19 cellular contexts compared by ENCODE assay signal in genomic region chr12:77830952-77831351, GRCh38. TPM values are rescaled to one million over a fixed set of nuclear protein-coding genes. Genes with fewer than 3 reads are reported as not detected.
DNase-seq lines count a peak whose midpoint lies in the region; ATAC-seq, FAIRE-seq and TF ChIP-seq lines count a peak whose summit lies in the region.
"Had no signal": no experiment of that assay in that cellular context is flagged by ENCODE, and none has a peak within 500 bp of the region (broad histone marks: within the 10 kb centered on the region; RNA-seq: fewer than 3 reads in every experiment).

No MANE protein-coding gene starts in this region.

- POLR2A ChIA-PET in endothelial cell of umbilical vein (lab: Charles Lee) = interaction anchor here (0.7 to 1.4 kb wide), 2 partner anchors 17 to 1748 kb away, joined by 3 to 5 read pairs; no protein-coding TSS in a partner anchor

- no peak for DNase-seq in endothelial cell of umbilical vein (ENCODE audit: low read depth, low spot score)
- DNase-seq in LoVo (ENCODE audit: low spot score) = no peak
- DNase-seq in Peyer's patch = no peak
- DNase-seq: activated CD8-positive, alpha-beta T cell treated with anti-CD3 and anti-CD28 coated beads for 36 hours; activated naive CD8-positive, alpha-beta T cell treated with anti-CD3 and anti-CD28 coated beads, Interleukin-2, amount 10 ng/mL, durations not matched to agents 7 days and 5 days; activated T-cell treated with anti-CD3 and anti-CD28 coated beads, Interleukin-2, amount 50 U/mL, for 48 hours; COR-L47; endodermal cell; mammary epithelial cell; NCI-H187; SHP77 had no signal

- CTCF ChIA-PET in endothelial cell of umbilical vein (lab: Charles Lee) = interaction anchor here (0.8 to 2.6 kb wide), 18 partner anchors 10 to 109 kb away, joined by 3 to 52 read pairs (median 5); no protein-coding TSS in a partner anchor

- H3K9ac ChIP-seq in OCI-LY1 (ENCODE audit: low read length) = peak overlapping the region; percentile 20; the same call in 1 of the 2 replicates
- peak overlapping the region; percentile 7 for H3K9ac ChIP-seq in endothelial cell of umbilical vein (replicated peaks; ENCODE audit: extremely low read depth, insufficient read depth, low read length)
- H3K9ac ChIP-seq in subcutaneous abdominal adipose tissue (ENCODE audit: low read length in 5 of 5) = peak overlapping the region in 2 of 5 donors; percentile 20 to 51

- peak overlapping the region; percentile 52 for H3K4me2 ChIP-seq in OCI-LY1 (ENCODE audit: low read length)
- peak overlapping the region; percentile 51 for H3K4me2 ChIP-seq in endothelial cell of umbilical vein (ENCODE audit: insufficient read depth, low read length)

- H3K27ac ChIP-seq in OCI-LY1 (ENCODE audit: low read depth, low read length, poor library complexity, severe bottlenecking) = peak overlapping the region; percentile 68
- peak overlapping the region; percentile 46 for H3K27ac ChIP-seq in endothelial cell of umbilical vein (ENCODE audit: insufficient read depth, low read depth, low read length)
- peak overlapping the region; percentile 18 for H3K27ac ChIP-seq in mesodermal cell (ENCODE audit: low read depth, low read length, severe bottlenecking)
- peak overlapping the region; percentile 52 for H3K27ac ChIP-seq in subcutaneous abdominal adipose tissue (ENCODE audit: low read depth, low read length)
- peak overlapping the region in 1 of 4 donors; percentile 8 for H3K27ac ChIP-seq in Peyer's patch

- dilution Hi-C loops in endothelial cell of umbilical vein (cut with MboI; ENCODE audit: extremely low pct_ligation_motif_present, low sequenced_read_pairs) = no loop called here

- no peak for FAIRE-seq in endothelial cell of umbilical vein (lab: Jason Lieb, UNC)
- FAIRE-seq: frontal cortex had no signal

- no peaks in the 10 kb centered on the region for H3F3A ChIP-seq in OCI-LY1 (ENCODE audit: insufficient read depth, low read length)

- intact Hi-C loops in endothelial cell of umbilical vein (cut with micrococcal nuclease) = loop anchor here (1.0 to 10.0 kb wide), 6 partner anchors 17 to 616 kb away; no protein-coding TSS in a partner anchor

- H3K9me3 ChIP-seq in OCI-LY1 (ENCODE audit: low read length) (no peaks in the 10 kb centered on the region), endothelial cell of umbilical vein (replicated peaks; ENCODE audit: control insufficient read depth, insufficient read depth, low read length) (no peaks in the 10 kb centered on the region), mesodermal cell (ENCODE audit: control insufficient read depth, low read length) (no peaks in the 10 kb centered on the region), subcutaneous abdominal adipose tissue (ENCODE audit: control insufficient read depth in 5 of 5, low read length in 5 of 5) (no peaks in the 10 kb centered on the region), Peyer's patch (no peaks in the 10 kb centered on the region)

- H3K36me3 ChIP-seq in OCI-LY1 (ENCODE audit: insufficient read depth, low read length) (no peaks in the 10 kb centered on the region), endothelial cell of umbilical vein (ENCODE audit: control insufficient read depth in 2 of 2, extremely low read depth in 1 of 2, insufficient read depth in 2 of 2, low read length in 2 of 2) (no peaks in the 10 kb centered on the region), mesodermal cell (ENCODE audit: control insufficient read depth, insufficient read depth, low read length) (no peaks in the 10 kb centered on the region), subcutaneous abdominal adipose tissue (ENCODE audit: control insufficient read depth in 5 of 5, insufficient read depth in 5 of 5, low read length in 5 of 5) (no peaks in the 10 kb centered on the region), Peyer's patch (no peaks in the 10 kb centered on the region)

- H3K4me3 ChIP-seq in OCI-LY1 (ENCODE audit: low read depth, low read length, poor library complexity, severe bottlenecking) (no peak overlapping the region), endothelial cell of umbilical vein (replicated peaks in 1 of 3; ENCODE audit: insufficient read depth in 1 of 3, low read depth in 1 of 3, low read length in 3 of 3) (peak overlapping the region in 1 of 3 experiments; percentile 25), mesodermal cell (ENCODE audit: extremely low read depth, insufficient read depth, low read length, poor library complexity, severe bottlenecking) (no peak overlapping the region), subcutaneous abdominal adipose tissue (ENCODE audit: low read depth in 1 of 5, low read length in 5 of 5) (peak overlapping the region in 2 of 5 donors; percentile 3 to 47), Peyer's patch (no peak overlapping the region)

- ATAC-seq in HG03097 (IDR thresholded peaks at IDR 0.05; ENCODE audit: low FRiP score, unreplicated experiment) = no peak
- no peak for ATAC-seq in GM21786 (IDR thresholded peaks at IDR 0.05; ENCODE audit: unreplicated experiment)
- ATAC-seq: activated CD8-positive, alpha-beta T cell treated with anti-CD3 and anti-CD28 coated beads for 36 hours; natural killer cell treated with Interleukin-12 subunit alpha and Interleukin-12 subunit beta and Interleukin-15 and Interleukin-18, amount 100 ng/mL, for 72 hours; WTC11 had no signal

- H3K79me2 ChIP-seq in OCI-LY1 (ENCODE audit: insufficient read depth, low read length) = no peaks in the 10 kb centered on the region
- no peaks in the 10 kb centered on the region for H3K79me2 ChIP-seq in endothelial cell of umbilical vein (ENCODE audit: control insufficient read depth, insufficient read depth, low read length)

- H3K9me2 ChIP-seq in OCI-LY1 (ENCODE audit: low read depth, low read length) = no peaks in the 10 kb centered on the region

- H2AFZ ChIP-seq in OCI-LY1 (ENCODE audit: low read length) (peak overlapping the region; percentile 72), endothelial cell of umbilical vein (ENCODE audit: low read depth, low read length) (no peak overlapping the region)

- H3K9me1 ChIP-seq in endothelial cell of umbilical vein (replicated peaks; ENCODE audit: control insufficient read depth, extremely low read depth, insufficient read depth, low read length) = no peaks in the 10 kb centered on the region

- TF ChIP-seq POLR2A in endothelial cell of umbilical vein (IDR thresholded peaks at IDR 0.05; ENCODE audit: low read depth, low read length) = no peak
- no peak for TF ChIP-seq POLR2A in Peyer's patch (IDR thresholded peaks at IDR 0.05)

- TF ChIP-seq CTCF in OCI-LY1 (IDR thresholded peaks at IDR 0.05; ENCODE audit: low read length) (no peak), endothelial cell of umbilical vein (IDR thresholded peaks at IDR 0.05; ENCODE audit: extremely low read depth in 1 of 2, insufficient read depth in 1 of 2, low read depth in 1 of 2, low read length in 2 of 2) (no peak), Peyer's patch (IDR thresholded peaks at IDR 0.05) (no peak)

- H3K27me3 ChIP-seq in OCI-LY1 (ENCODE audit: insufficient read depth, low read length) = no peaks in the 10 kb centered on the region
- H3K27me3 ChIP-seq in endothelial cell of umbilical vein (ENCODE audit: control insufficient read depth in 2 of 2, insufficient read depth in 2 of 2, low read length in 2 of 2) = no peaks in the 10 kb centered on the region
- no peaks in the 10 kb centered on the region for H3K27me3 ChIP-seq in subcutaneous abdominal adipose tissue (ENCODE audit: control insufficient read depth in 5 of 5, insufficient read depth in 4 of 5, low read length in 5 of 5)
- H3K27me3 ChIP-seq in Peyer's patch = no peaks in the 10 kb centered on the region

- BruUV-seq in endothelial cell of umbilical vein (replicated peaks; lab: Mats Ljungman, UMichigan) = no TSS peak

- H4K20me1 ChIP-seq in OCI-LY1 (ENCODE audit: insufficient read depth, low read length) = no peaks in the 10 kb centered on the region
- no peaks in the 10 kb centered on the region for H4K20me1 ChIP-seq in endothelial cell of umbilical vein (replicated peaks; ENCODE audit: control insufficient read depth, extremely low read depth, insufficient read depth, low read length)

- H3K4me1 ChIP-seq in OCI-LY1 (ENCODE audit: insufficient read depth, low read length, severe bottlenecking) (peaks cover 60% of the 10 kb centered on the region), endothelial cell of umbilical vein (ENCODE audit: control insufficient read depth, extremely low read depth, insufficient read depth, low read length) (peaks cover 29% of the 10 kb centered on the region), mesodermal cell (ENCODE audit: control insufficient read depth, insufficient read depth, low read length, poor library complexity, severe bottlenecking) (no peaks in the 10 kb centered on the region), subcutaneous abdominal adipose tissue (ENCODE audit: control insufficient read depth in 5 of 5, insufficient read depth in 5 of 5, low read length in 5 of 5) (peaks cover 0 to 25% (median 11%) of the 10 kb centered on the region in 5 donors), Peyer's patch (no peaks in the 10 kb centered on the region)

TF ChIP-seq in endothelial cell of umbilical vein, 7 proteins besides CTCF, POLR2A, EP300 and RAD21:
- no peak for TF ChIP-seq EZH2 (IDR thresholded peaks at IDR 0.05; ENCODE audit: borderline replicate concordance, low read depth, low read length, severe bottlenecking)
- no peak for TF ChIP-seq POLR2AphosphoS5 (IDR thresholded peaks at IDR 0.05; ENCODE audit: insufficient read depth, low read depth, low read length)
- no peak for TF ChIP-seq JUN (IDR thresholded peaks at IDR 0.05; ENCODE audit: borderline replicate concordance, insufficient read depth, insufficient read length, low read depth)
- TF ChIP-seq MAX (IDR thresholded peaks at IDR 0.05; ENCODE audit: insufficient read depth, insufficient read length) = no peak
- no peak for TF ChIP-seq GATA2 (IDR thresholded peaks at IDR 0.05; ENCODE audit: insufficient read depth, insufficient read length, low read depth, low read length)
- TF ChIP-seq FOS (IDR thresholded peaks at IDR 0.05; ENCODE audit: borderline replicate concordance, insufficient read depth, low read length) = no peak
- no peak for TF ChIP-seq MYC (IDR thresholded peaks at IDR 0.05; ENCODE audit: low read depth, low read length)

RNA-seq across cellular contexts. Expression of gene NAV3, which starts 0.3 kb away (rescaled TPM):
- total RNA-seq in endothelial cell of umbilical vein = 37.8 and 40.1 TPM in 2 replicates
- 6.3 and 6.7 TPM in 2 replicates for polyA plus RNA-seq in endothelial cell of umbilical vein
- 7.0 and 10.2 TPM in 2 replicates for polyA plus RNA-seq in endothelial cell of umbilical vein (2011; cell fraction: cytosol; rRNA removed)
- 24.4 and 35.1 TPM in 2 replicates for polyA plus RNA-seq in endothelial cell of umbilical vein (2011; cell fraction: nucleus; rRNA removed)
- 6.4 and 19.9 TPM in 2 replicates for polyA plus RNA-seq in endothelial cell of umbilical vein (2012)
- polyA minus RNA-seq in endothelial cell of umbilical vein = 49.3 and 89.0 TPM in 2 replicates
- polyA minus RNA-seq in endothelial cell of umbilical vein (2011; cell fraction: cytosol; rRNA and poly(A)+ RNA removed) = not detected
- polyA minus RNA-seq in endothelial cell of umbilical vein (2011; cell fraction: nucleus; rRNA and poly(A)+ RNA removed) = 132 and 240 TPM in 2 replicates
- 21.9 TPM for polyA plus RNA-seq in mesodermal cell (2013, experiment 1 of 2)
- 20.0 TPM for polyA plus RNA-seq in mesodermal cell (2013, experiment 2 of 2)
- total RNA-seq in Peyer's patch = 1 to 10 TPM; 1.9 to 4.1 (median 2.8) TPM
- total RNA-seq: activated CD8-positive, alpha-beta T cell treated with anti-CD3 and anti-CD28 coated beads for 36 hours; activated naive CD8-positive, alpha-beta T cell treated with anti-CD3 and anti-CD28 coated beads, Interleukin-2, amount 10 ng/mL, durations not matched to agents 7 days and 5 days; natural killer cell treated with Interleukin-12 subunit alpha and Interleukin-12 subunit beta and Interleukin-15 and Interleukin-18, amount 100 ng/mL, for 72 hours had no signal
